8 cellular contexts compared by ENCODE assay signal in genomic region chr11:76798656-76799055, GRCh38. TPM values are rescaled to one million over a fixed set of nuclear protein-coding genes. Genes with fewer than 3 reads are reported as not detected.
DNase-seq lines count a peak whose midpoint lies in the region; ATAC-seq and TF ChIP-seq lines count a peak whose summit lies in the region.

No MANE protein-coding gene starts in this region.

- H3K27me3 ChIP-seq in ascending aorta (no peaks in the 10 kb centered on the region), right lobe of liver (no peaks in the 10 kb centered on the region), subcutaneous abdominal adipose tissue (ENCODE audit: control insufficient read depth in 5 of 5, insufficient read depth in 4 of 5, low read length in 5 of 5) (no peaks in the 10 kb centered on the region)

- no peak overlapping the region for H3K27ac Mint-ChIP-seq in T-helper 2 cell treated with Interferon-gamma antibody and Interleukin-4, amounts not matched to agents 5 μg/mL and 100 μg/mL, for 36 hours

- H3K27me3 Mint-ChIP-seq in T-helper 2 cell treated with Interferon-gamma antibody and Interleukin-4, amounts not matched to agents 5 μg/mL and 100 μg/mL, for 36 hours (ENCODE audit: low read depth), result no peaks in the 10 kb centered on the region

- no peaks in the 10 kb centered on the region for H3K9me3 Mint-ChIP-seq in T-helper 2 cell treated with Interferon-gamma antibody and Interleukin-4, amounts not matched to agents 5 μg/mL and 100 μg/mL, for 36 hours

- H3K36me3 Mint-ChIP-seq in T-helper 2 cell treated with Interferon-gamma antibody and Interleukin-4, amounts not matched to agents 5 μg/mL and 100 μg/mL, for 36 hours (ENCODE audit: low read depth), result no peaks in the 10 kb centered on the region

- H3K4me1 Mint-ChIP-seq in T-helper 2 cell treated with Interferon-gamma antibody and Interleukin-4, amounts not matched to agents 5 μg/mL and 100 μg/mL, for 36 hours (ENCODE audit: low read depth), result peaks cover 9% of the 10 kb centered on the region

- DNase-seq in T-helper 2 cell treated with Interferon-gamma antibody and Interleukin-4, amounts not matched to agents 5 μg/mL and 100 μg/mL, for 36 hours (ENCODE audit: low spot score), result no peak
- no peak for DNase-seq in T-helper 2 cell
- DNase-seq in ascending aorta (ENCODE audit: low spot score in 2 of 2), result no peak
- no peak for DNase-seq in right lobe of liver
- DNase-seq in medulla oblongata (ENCODE audit: extremely low spot score), result no peak
- DNase-seq in kidney glomerular epithelial cell (lab: John Stamatoyannopoulos, UW), result no peak

- H3K4me3 ChIP-seq in ascending aorta (peak overlapping the region; percentile 37 to 46), right lobe of liver (no peak overlapping the region), subcutaneous abdominal adipose tissue (ENCODE audit: low read depth in 1 of 5, low read length in 5 of 5) (peak overlapping the region in 4 of 5 donors; percentile 42 to 64 (median 54))

- ATAC-seq in right lobe of liver (peak in 2 of 4 donors; percentile 0 to 1), HG03439 (IDR thresholded peaks at IDR 0.05; ENCODE audit: unreplicated experiment) (no peak)

- WGBS in right lobe of liver (ENCODE audit: insufficient coverage, low coverage, low lambda C conversion rate, missing lambda C conversion rate), result 58% methylated on average over 3 of the region's 9 CpGs

- peaks cover 0 to 7% of the 10 kb centered on the region in 2 donors for H3K4me1 ChIP-seq in ascending aorta
- peaks cover 0 to 76% (median 35%) of the 10 kb centered on the region in 4 donors for H3K4me1 ChIP-seq in right lobe of liver
- peaks cover 20 to 94% (median 86%) of the 10 kb centered on the region in 5 donors for H3K4me1 ChIP-seq in subcutaneous abdominal adipose tissue (ENCODE audit: control insufficient read depth in 5 of 5, insufficient read depth in 5 of 5, low read length in 5 of 5)

- H3K27ac ChIP-seq in ascending aorta (peak overlapping the region; percentile 36 to 79), right lobe of liver (peak overlapping the region in 2 of 3 donors; percentile 54 to 100), subcutaneous abdominal adipose tissue (ENCODE audit: low read depth, low read length) (peak overlapping the region; percentile 94)

- TF ChIP-seq CTCF in ascending aorta (IDR thresholded peaks at IDR 0.05) (no peak), right lobe of liver (IDR thresholded peaks at IDR 0.05) (no peak)

- no peak for TF ChIP-seq POLR2A in right lobe of liver (IDR thresholded peaks at IDR 0.05)

- intact Hi-C loops in ascending aorta (cut with DNase I) (loop anchor here (1.0 to 2.0 kb wide), 2 partner anchors 14 to 64 kb away; no protein-coding TSS in a partner anchor), right lobe of liver (cut with DNase I) (loop anchor here (5.0 kb wide), 2 partner anchors 61 to 71 kb away; no protein-coding TSS in a partner anchor)

- peak overlapping the region; percentile 0 for H3K4me3 Mint-ChIP-seq in T-helper 2 cell treated with Interferon-gamma antibody and Interleukin-4, amounts not matched to agents 5 μg/mL and 100 μg/mL, for 36 hours

- H3K9ac ChIP-seq in subcutaneous abdominal adipose tissue (ENCODE audit: low read length in 5 of 5), result peak overlapping the region in 3 of 5 donors; percentile 25 to 41 (median 28)

- H3K36me3 ChIP-seq in ascending aorta, result peaks cover 14 to 20% of the 10 kb centered on the region in 2 donors
- H3K36me3 ChIP-seq in right lobe of liver, result peaks cover 0 to 44% (median 17%) of the 10 kb centered on the region in 4 donors
- H3K36me3 ChIP-seq in subcutaneous abdominal adipose tissue (ENCODE audit: control insufficient read depth in 5 of 5, insufficient read depth in 5 of 5, low read length in 5 of 5), result peaks cover 0 to 38% (median 29%) of the 10 kb centered on the region in 5 donors

- H3K9me3 ChIP-seq in ascending aorta (no peaks in the 10 kb centered on the region), right lobe of liver (no peaks in the 10 kb centered on the region), subcutaneous abdominal adipose tissue (ENCODE audit: control insufficient read depth in 5 of 5, low read length in 5 of 5) (no peaks in the 10 kb centered on the region)

RNA-seq across cellular contexts. Expression of gene TSKU, which starts 15.5 kb away (rescaled TPM):
- total RNA-seq in ascending aorta, result 121 TPM
- 1,000 to 10,000 TPM in 1 of 6 experiments, 100 to 1,000 TPM in 4, 10 to 100 TPM in 1; 66.1 to 1,026 (median 278) TPM for total RNA-seq in right lobe of liver

Comparison
In these comparisons a context has a peak if more than half of its experiments do, and no peak if none do; other contexts are left out.
1. H3K4me3 ChIP-seq: peak in ascending aorta (2 of 2) and subcutaneous abdominal adipose tissue (4 of 5); none in right lobe of liver (0 of 3).
2. Peak in every context shown above with its lines, with median percentiles within 50 percentile points of each other: H3K27ac ChIP-seq.